ENCODE assay signal across 19 cellular contexts in genomic region chr22:30008401-30008800, GRCh38.
"Had no signal": no experiment of that assay in that cellular context is flagged by ENCODE, and none has a peak within 500 bp of the region (broad histone marks: within the 10 kb centered on the region; RNA-seq: fewer than 3 reads in every experiment).

No MANE protein-coding gene starts in this region.

- H3K4me1 ChIP-seq: foreskin keratinocyte, left lung had no signal

- H3K27ac ChIP-seq: cardiac muscle cell, foreskin keratinocyte, left lung, thyroid gland had no signal

- H3K9me3 Mint-ChIP-seq: activated naive CD8-positive, alpha-beta T cell treated with anti-CD3 and anti-CD28 coated beads for 36 hours; dendritic cell treated with granulocyte-macrophage colony-stimulating factor and Interleukin-4, amounts not matched to agents 40 ng/mL and 50 ng/mL, for 4 days; effector memory CD8-positive, alpha-beta T cell had no signal

- H3K4me3 ChIP-seq: cardiac muscle cell, left lung, thyroid gland had no signal

- DNase-seq: activated CD4-positive, alpha-beta T cell treated with anti-CD3 and anti-CD28 coated beads, Interleukin-2, amount 50 U/mL, for 1 hour; activated CD8-positive, alpha-beta memory T cell treated with anti-CD3 and anti-CD28 coated beads, Interleukin-2, amount 50 U/mL, for 48 hours; activated gamma-delta T cell treated with Interleukin-2 at 50 U/mL for 16 hours; activated naive CD8-positive, alpha-beta T cell treated with anti-CD3 and anti-CD28 coated beads for 36 hours; aorta; effector memory CD8-positive, alpha-beta T cell; foreskin keratinocyte; glutamatergic neuron; hypothalamus; kidney; left lung; stimulated activated CD8-positive, alpha-beta memory T cell treated with anti-CD3 and anti-CD28 coated beads, Interleukin-4, amount 100 ng/mL, for 48 hours; stimulated activated naive CD4-positive, alpha-beta T cell; T1000; thyroid gland had no signal

- H3K27me3 ChIP-seq: cardiac muscle cell, foreskin keratinocyte, left lung, thyroid gland had no signal

- ATAC-seq: activated CD4-positive, CD25-positive, alpha-beta regulatory T cell treated with anti-CD3 and anti-CD28 coated beads, Interleukin-2, amount 50 U/mL, for 24 hours; effector memory CD8-positive, alpha-beta T cell; foreskin keratinocyte; left lung had no signal

- H3K4me3 Mint-ChIP-seq: activated naive CD8-positive, alpha-beta T cell treated with anti-CD3 and anti-CD28 coated beads for 36 hours; dendritic cell treated with granulocyte-macrophage colony-stimulating factor and Interleukin-4, amounts not matched to agents 40 ng/mL and 50 ng/mL, for 4 days; effector memory CD8-positive, alpha-beta T cell had no signal

- H3K27me3 Mint-ChIP-seq: activated naive CD8-positive, alpha-beta T cell treated with anti-CD3 and anti-CD28 coated beads for 36 hours; dendritic cell treated with granulocyte-macrophage colony-stimulating factor and Interleukin-4, amounts not matched to agents 40 ng/mL and 50 ng/mL, for 4 days; effector memory CD8-positive, alpha-beta T cell; progenitor cell of endocrine pancreas had no signal

- H3K36me3 Mint-ChIP-seq: activated naive CD8-positive, alpha-beta T cell treated with anti-CD3 and anti-CD28 coated beads for 36 hours had no signal

- H3K27ac Mint-ChIP-seq: activated naive CD8-positive, alpha-beta T cell treated with anti-CD3 and anti-CD28 coated beads for 36 hours; dendritic cell treated with granulocyte-macrophage colony-stimulating factor and Interleukin-4, amounts not matched to agents 40 ng/mL and 50 ng/mL, for 4 days; effector memory CD8-positive, alpha-beta T cell; progenitor cell of endocrine pancreas had no signal

- H3K9me3 ChIP-seq: left lung, thyroid gland had no signal
